36 cellular contexts compared by ENCODE assay signal in genomic region chr4:105174098-105174497, GRCh38.
"Had no signal": no experiment of that assay in that cellular context is flagged by ENCODE, and none has a peak within 500 bp of the region (broad histone marks: within the 10 kb centered on the region; RNA-seq: fewer than 3 reads in every experiment).

No MANE protein-coding gene starts in this region.

- H3K36me3 ChIP-seq: breast epithelium, cardiac muscle cell, esophagus muscularis mucosa, gastrocnemius medialis, WERI-Rb-1 had no signal

- H3K27ac Mint-ChIP-seq: activated B cell treated with CpG ODN at 0.5 μM for 24 hours; activated CD4-positive, alpha-beta memory T cell treated with anti-CD3 and anti-CD28 coated beads for 36 hours; activated CD4-positive, alpha-beta T cell treated with anti-CD3 and anti-CD28 coated beads for 36 hours; activated CD4-positive, alpha-beta T cell treated with anti-CD3 and anti-CD28 coated beads, Interleukin-2, amount 10 ng/mL, durations not matched to agents 24 days and 14 days; activated CD8-positive, alpha-beta memory T cell treated with anti-CD3 and anti-CD28 coated beads, Interleukin-2, amount 10 ng/mL, durations not matched to agents 7 days and 5 days; activated CD8-positive, alpha-beta T cell treated with anti-CD3 and anti-CD28 coated beads, Interleukin-2, amount 10 ng/mL, durations not matched to agents 7 days and 5 days; activated naive CD4-positive, alpha-beta T cell treated with anti-CD3 and anti-CD28 coated beads, Interleukin-2, amount 10 ng/mL, durations not matched to agents 7 days and 5 days; activated naive CD4-positive, alpha-beta T cell treated with anti-CD3 and anti-CD28 coated beads, Interleukin-2, amount 50 U/mL, for 72 hours; activated naive CD8-positive, alpha-beta T cell treated with anti-CD3 and anti-CD28 coated beads, Interleukin-2, amount 10 ng/mL, durations not matched to agents 7 days and 5 days; activated T-helper 1 cell treated with anti-CD3 and anti-CD28 coated beads, Interleukin-12 subunit alpha, Interleukin-12 subunit beta, Interleukin-2, Interleukin-4 antibody, amounts not matched to agents 30 ng/mL and 10 ng/mL and 1 ng/mL, durations not matched to agents 14 hours and 24 hours and 36 hours; brain; effector memory CD8-positive, alpha-beta T cell; T-helper 17 cell; T-helper 2 cell treated with Interferon-gamma antibody and Interleukin-4, amounts not matched to agents 5 μg/mL and 100 μg/mL, for 36 hours had no signal

- DNase-seq: activated B cell treated with CpG ODN at 0.5 μM for 24 hours; activated CD4-positive, alpha-beta memory T cell treated with anti-CD3 and anti-CD28 coated beads for 36 hours; activated CD4-positive, alpha-beta T cell treated with anti-CD3 and anti-CD28 coated beads for 36 hours; activated CD4-positive, alpha-beta T cell treated with anti-CD3 and anti-CD28 coated beads, Interleukin-2, amount 10 ng/mL, durations not matched to agents 24 days and 14 days; activated CD8-positive, alpha-beta memory T cell treated with anti-CD3 and anti-CD28 coated beads, Interleukin-2, amount 10 ng/mL, durations not matched to agents 7 days and 5 days; activated CD8-positive, alpha-beta memory T cell treated with anti-CD3 and anti-CD28 coated beads, Interleukin-2, amount 50 U/mL, for 4 hours; activated CD8-positive, alpha-beta T cell treated with anti-CD3 and anti-CD28 coated beads, Interleukin-2, amount 10 ng/mL, durations not matched to agents 7 days and 5 days; activated gamma-delta T cell; activated naive CD4-positive, alpha-beta T cell; activated naive CD4-positive, alpha-beta T cell treated with anti-CD3 and anti-CD28 coated beads, Interleukin-2, amount 10 ng/mL, durations not matched to agents 7 days and 5 days; activated naive CD8-positive, alpha-beta T cell treated with anti-CD3 and anti-CD28 coated beads, Interleukin-2, amount 10 ng/mL, durations not matched to agents 7 days and 5 days; activated T-cell treated with anti-CD3 and anti-CD28 coated beads, Interleukin-2, amount 50 U/mL, for 1 hour; activated T-cell treated with anti-CD3 and anti-CD28 coated beads, Interleukin-2, amount 50 U/mL, for 48 hours; dermis blood vessel endothelial cell; effector CD4-positive, alpha-beta T cell; effector memory CD8-positive, alpha-beta T cell; erythroblast; foreskin keratinocyte; gastrocnemius medialis; glutamatergic neuron; heart left ventricle; T-helper 1 cell; T-helper 17 cell; T1000; WERI-Rb-1 had no signal

- H3K9me3 Mint-ChIP-seq: activated CD4-positive, alpha-beta memory T cell treated with anti-CD3 and anti-CD28 coated beads for 36 hours; central memory CD8-positive, alpha-beta T cell; effector memory CD8-positive, alpha-beta T cell had no signal

- H3K4me3 Mint-ChIP-seq: activated B cell treated with CpG ODN at 0.5 μM for 24 hours; activated CD4-positive, alpha-beta memory T cell treated with anti-CD3 and anti-CD28 coated beads for 36 hours; activated CD4-positive, alpha-beta T cell treated with anti-CD3 and anti-CD28 coated beads for 36 hours; activated CD4-positive, alpha-beta T cell treated with anti-CD3 and anti-CD28 coated beads, Interleukin-2, amount 10 ng/mL, durations not matched to agents 24 days and 14 days; activated CD8-positive, alpha-beta memory T cell treated with anti-CD3 and anti-CD28 coated beads, Interleukin-2, amount 10 ng/mL, durations not matched to agents 7 days and 5 days; activated CD8-positive, alpha-beta T cell treated with anti-CD3 and anti-CD28 coated beads, Interleukin-2, amount 10 ng/mL, durations not matched to agents 7 days and 5 days; activated naive CD4-positive, alpha-beta T cell treated with anti-CD3 and anti-CD28 coated beads, Interleukin-2, amount 10 ng/mL, durations not matched to agents 7 days and 5 days; activated naive CD8-positive, alpha-beta T cell treated with anti-CD3 and anti-CD28 coated beads, Interleukin-2, amount 10 ng/mL, durations not matched to agents 7 days and 5 days; activated T-helper 1 cell treated with anti-CD3 and anti-CD28 coated beads, Interleukin-12 subunit alpha, Interleukin-12 subunit beta, Interleukin-2, Interleukin-4 antibody, amounts not matched to agents 30 ng/mL and 10 ng/mL and 1 ng/mL, durations not matched to agents 14 hours and 24 hours and 36 hours; brain; central memory CD8-positive, alpha-beta T cell; effector memory CD8-positive, alpha-beta T cell; T-helper 17 cell; T-helper 2 cell treated with Interferon-gamma antibody and Interleukin-4, amounts not matched to agents 5 μg/mL and 100 μg/mL, for 36 hours had no signal

- H3K4me3 ChIP-seq: ascending aorta, breast epithelium, cardiac muscle cell, coronary artery, esophagus muscularis mucosa, gastrocnemius medialis, heart left ventricle had no signal

- H3K27me3 ChIP-seq: ascending aorta, breast epithelium, cardiac muscle cell, esophagus muscularis mucosa, foreskin keratinocyte, gastrocnemius medialis, heart left ventricle had no signal

- H3K4me1 Mint-ChIP-seq: activated CD4-positive, alpha-beta T cell treated with anti-CD3 and anti-CD28 coated beads, Interleukin-2, amount 10 ng/mL, durations not matched to agents 24 days and 14 days; activated naive CD4-positive, alpha-beta T cell treated with anti-CD3 and anti-CD28 coated beads, Interleukin-2, amount 10 ng/mL, durations not matched to agents 7 days and 5 days; brain had no signal

- H3K27me3 Mint-ChIP-seq: activated B cell treated with CpG ODN at 0.5 μM for 24 hours; activated CD4-positive, alpha-beta memory T cell treated with anti-CD3 and anti-CD28 coated beads for 36 hours; activated CD4-positive, alpha-beta T cell treated with anti-CD3 and anti-CD28 coated beads for 36 hours; activated CD4-positive, alpha-beta T cell treated with anti-CD3 and anti-CD28 coated beads, Interleukin-2, amount 10 ng/mL, durations not matched to agents 24 days and 14 days; activated CD8-positive, alpha-beta memory T cell treated with anti-CD3 and anti-CD28 coated beads, Interleukin-2, amount 10 ng/mL, durations not matched to agents 7 days and 5 days; activated naive CD4-positive, alpha-beta T cell treated with anti-CD3 and anti-CD28 coated beads, Interleukin-2, amount 10 ng/mL, durations not matched to agents 7 days and 5 days; activated naive CD8-positive, alpha-beta T cell treated with anti-CD3 and anti-CD28 coated beads, Interleukin-2, amount 10 ng/mL, durations not matched to agents 7 days and 5 days; brain; central memory CD8-positive, alpha-beta T cell; effector memory CD8-positive, alpha-beta T cell; T-helper 17 cell had no signal

- H3K27ac ChIP-seq: ascending aorta, breast epithelium, cardiac muscle cell, coronary artery, esophagus muscularis mucosa, foreskin keratinocyte, gastrocnemius medialis, heart left ventricle, WERI-Rb-1 had no signal

- ATAC-seq: activated CD4-positive, alpha-beta T cell treated with anti-CD3 and anti-CD28 coated beads for 36 hours; activated CD4-positive, CD25-positive, alpha-beta regulatory T cell treated with anti-CD3 and anti-CD28 coated beads, Interleukin-2, amount 50 U/mL, for 24 hours; activated CD8-positive, alpha-beta memory T cell treated with anti-CD3 and anti-CD28 coated beads, Interleukin-2, amount 10 ng/mL, durations not matched to agents 7 days and 5 days; activated CD8-positive, alpha-beta T cell treated with anti-CD3 and anti-CD28 coated beads, Interleukin-2, amount 10 ng/mL, durations not matched to agents 7 days and 5 days; activated naive CD4-positive, alpha-beta T cell treated with anti-CD3 and anti-CD28 coated beads, Interleukin-2, amount 50 U/mL, for 72 hours; effector memory CD8-positive, alpha-beta T cell; foreskin keratinocyte; gastrocnemius medialis; heart left ventricle; T-helper 17 cell had no signal

- H3K9me3 ChIP-seq: ascending aorta, breast epithelium, esophagus muscularis mucosa, gastrocnemius medialis, heart left ventricle had no signal

- H3K4me1 ChIP-seq: ascending aorta, breast epithelium, foreskin keratinocyte had no signal
